1 cellular context compared by ENCODE assay signal in the genomic region with DNA sequence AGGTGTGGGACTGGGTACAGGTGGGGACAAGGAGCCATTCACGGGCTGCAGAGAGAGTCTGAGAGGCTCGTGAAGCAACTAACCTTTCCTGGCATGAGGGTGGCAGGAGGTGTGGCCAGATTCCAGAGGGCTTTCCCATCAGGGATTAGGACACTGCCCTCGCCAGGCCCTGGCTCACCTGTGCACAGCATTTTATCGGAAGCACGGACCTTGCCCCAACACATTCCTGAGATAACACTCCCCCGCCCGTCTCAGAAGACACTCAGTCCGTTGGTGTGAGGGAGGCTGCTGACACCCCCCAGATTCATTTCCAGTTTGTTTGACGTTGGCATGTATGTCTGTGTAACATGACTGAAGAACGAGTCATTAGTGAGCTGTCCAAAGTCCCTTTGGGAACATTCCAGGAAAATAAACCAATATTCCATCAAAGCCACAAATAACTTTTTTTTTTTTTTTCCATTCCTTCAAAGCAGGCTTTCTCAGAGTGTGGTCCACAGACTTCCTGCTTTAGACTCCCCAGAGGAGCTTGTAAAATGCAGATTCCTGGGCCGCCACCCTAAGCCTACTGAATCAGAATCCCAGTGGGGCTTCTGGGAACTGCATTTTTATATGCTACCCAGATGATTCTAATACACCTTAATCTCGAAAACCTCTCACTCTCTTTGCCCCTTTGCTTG.
TF ChIP-seq lines count a peak whose summit lies in the region.

No MANE protein-coding gene starts in this region.

TF ChIP-seq in SK-N-SH, 30 proteins besides CTCF, POLR2A, EP300 and RAD21 (continued from another document):
- TF ChIP-seq, protein P1, sequence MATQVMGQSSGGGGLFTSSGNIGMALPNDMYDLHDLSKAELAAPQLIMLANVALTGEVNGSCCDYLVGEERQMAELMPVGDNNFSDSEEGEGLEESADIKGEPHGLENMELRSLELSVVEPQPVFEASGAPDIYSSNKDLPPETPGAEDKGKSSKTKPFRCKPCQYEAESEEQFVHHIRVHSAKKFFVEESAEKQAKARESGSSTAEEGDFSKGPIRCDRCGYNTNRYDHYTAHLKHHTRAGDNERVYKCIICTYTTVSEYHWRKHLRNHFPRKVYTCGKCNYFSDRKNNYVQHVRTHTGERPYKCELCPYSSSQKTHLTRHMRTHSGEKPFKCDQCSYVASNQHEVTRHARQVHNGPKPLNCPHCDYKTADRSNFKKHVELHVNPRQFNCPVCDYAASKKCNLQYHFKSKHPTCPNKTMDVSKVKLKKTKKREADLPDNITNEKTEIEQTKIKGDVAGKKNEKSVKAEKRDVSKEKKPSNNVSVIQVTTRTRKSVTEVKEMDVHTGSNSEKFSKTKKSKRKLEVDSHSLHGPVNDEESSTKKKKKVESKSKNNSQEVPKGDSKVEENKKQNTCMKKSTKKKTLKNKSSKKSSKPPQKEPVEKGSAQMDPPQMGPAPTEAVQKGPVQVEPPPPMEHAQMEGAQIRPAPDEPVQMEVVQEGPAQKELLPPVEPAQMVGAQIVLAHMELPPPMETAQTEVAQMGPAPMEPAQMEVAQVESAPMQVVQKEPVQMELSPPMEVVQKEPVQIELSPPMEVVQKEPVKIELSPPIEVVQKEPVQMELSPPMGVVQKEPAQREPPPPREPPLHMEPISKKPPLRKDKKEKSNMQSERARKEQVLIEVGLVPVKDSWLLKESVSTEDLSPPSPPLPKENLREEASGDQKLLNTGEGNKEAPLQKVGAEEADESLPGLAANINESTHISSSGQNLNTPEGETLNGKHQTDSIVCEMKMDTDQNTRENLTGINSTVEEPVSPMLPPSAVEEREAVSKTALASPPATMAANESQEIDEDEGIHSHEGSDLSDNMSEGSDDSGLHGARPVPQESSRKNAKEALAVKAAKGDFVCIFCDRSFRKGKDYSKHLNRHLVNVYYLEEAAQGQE (IDR thresholded peaks at IDR 0.05; ENCODE audit: low read depth, low read length), result peak; percentile 84; the same call in 1 of the 2 replicates
- TF ChIP-seq EZH2phosphoT487 (IDR thresholded peaks at IDR 0.05; ENCODE audit: borderline replicate concordance, low read depth) (no peak), MXI1 (IDR thresholded peaks at IDR 0.05; ENCODE audit: low read depth, low read length) (no peak), SMC3 (IDR thresholded peaks at IDR 0.05; ENCODE audit: low read depth, low read length) (no peak), NRF1 (IDR thresholded peaks at IDR 0.05; ENCODE audit: low read depth, low read length) (no peak), FOSL2 (IDR thresholded peaks at IDR 0.05; ENCODE audit: borderline replicate concordance, low read depth) (peak; percentile 89), MEF2A (IDR thresholded peaks at IDR 0.05; ENCODE audit: borderline replicate concordance, low read depth) (no peak; the same call in 1 of the 2 replicates), GABPA (IDR thresholded peaks at IDR 0.05; ENCODE audit: low read depth) (no peak), TCF12 (IDR thresholded peaks at IDR 0.05) (peak; percentile 90)
- TF ChIP-seq, protein P2, sequence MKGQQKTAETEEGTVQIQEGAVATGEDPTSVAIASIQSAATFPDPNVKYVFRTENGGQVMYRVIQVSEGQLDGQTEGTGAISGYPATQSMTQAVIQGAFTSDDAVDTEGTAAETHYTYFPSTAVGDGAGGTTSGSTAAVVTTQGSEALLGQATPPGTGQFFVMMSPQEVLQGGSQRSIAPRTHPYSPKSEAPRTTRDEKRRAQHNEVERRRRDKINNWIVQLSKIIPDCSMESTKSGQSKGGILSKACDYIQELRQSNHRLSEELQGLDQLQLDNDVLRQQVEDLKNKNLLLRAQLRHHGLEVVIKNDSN (IDR thresholded peaks at IDR 0.05; ENCODE audit: borderline replicate concordance, low read depth), result no peak
- TF ChIP-seq, protein P3, sequence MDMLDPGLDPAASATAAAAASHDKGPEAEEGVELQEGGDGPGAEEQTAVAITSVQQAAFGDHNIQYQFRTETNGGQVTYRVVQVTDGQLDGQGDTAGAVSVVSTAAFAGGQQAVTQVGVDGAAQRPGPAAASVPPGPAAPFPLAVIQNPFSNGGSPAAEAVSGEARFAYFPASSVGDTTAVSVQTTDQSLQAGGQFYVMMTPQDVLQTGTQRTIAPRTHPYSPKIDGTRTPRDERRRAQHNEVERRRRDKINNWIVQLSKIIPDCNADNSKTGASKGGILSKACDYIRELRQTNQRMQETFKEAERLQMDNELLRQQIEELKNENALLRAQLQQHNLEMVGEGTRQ (IDR thresholded peaks at IDR 0.05; ENCODE audit: borderline replicate concordance, low read depth, low read length), result no peak
- TF ChIP-seq, protein P4, sequence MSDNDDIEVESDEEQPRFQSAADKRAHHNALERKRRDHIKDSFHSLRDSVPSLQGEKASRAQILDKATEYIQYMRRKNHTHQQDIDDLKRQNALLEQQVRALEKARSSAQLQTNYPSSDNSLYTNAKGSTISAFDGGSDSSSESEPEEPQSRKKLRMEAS (IDR thresholded peaks at IDR 0.05; ENCODE audit: low read depth), result peak; percentile 71; the same call in 1 of the 2 replicates
- TF ChIP-seq, protein P5, sequence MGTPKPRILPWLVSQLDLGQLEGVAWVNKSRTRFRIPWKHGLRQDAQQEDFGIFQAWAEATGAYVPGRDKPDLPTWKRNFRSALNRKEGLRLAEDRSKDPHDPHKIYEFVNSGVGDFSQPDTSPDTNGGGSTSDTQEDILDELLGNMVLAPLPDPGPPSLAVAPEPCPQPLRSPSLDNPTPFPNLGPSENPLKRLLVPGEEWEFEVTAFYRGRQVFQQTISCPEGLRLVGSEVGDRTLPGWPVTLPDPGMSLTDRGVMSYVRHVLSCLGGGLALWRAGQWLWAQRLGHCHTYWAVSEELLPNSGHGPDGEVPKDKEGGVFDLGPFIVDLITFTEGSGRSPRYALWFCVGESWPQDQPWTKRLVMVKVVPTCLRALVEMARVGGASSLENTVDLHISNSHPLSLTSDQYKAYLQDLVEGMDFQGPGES (IDR thresholded peaks at IDR 0.05; ENCODE audit: low read depth, low read length), result no peak
TF ChIP-seq in SK-N-SH: peak in this region for 12.
